8 cellular contexts compared by ENCODE assay signal in genomic region chr17:39754161-39754957, GRCh38. TPM values are rescaled to one million over a fixed set of nuclear protein-coding genes. Genes with fewer than 3 reads are reported as not detected.
DNase-seq lines count a peak whose midpoint lies in the region; ATAC-seq and TF ChIP-seq lines count a peak whose summit lies in the region.

No MANE protein-coding gene starts in this region.

- H3K27me3 ChIP-seq in parathyroid adenoma (ENCODE audit: control insufficient read depth, insufficient read depth, low read length) (no peaks in the 10 kb centered on the region), tibial artery (peaks cover 0 to 15% of the 10 kb centered on the region in 2 donors)

- 0 out of 2 replicates have a peak, but pooled peaks cover 5% of the 10 kb centered on the region for H3K4me1 Mint-ChIP-seq in HFFc6 (ENCODE audit: low read depth)
- peaks cover 53% of the 10 kb centered on the region for H3K4me1 Mint-ChIP-seq in activated naive CD8-positive, alpha-beta T cell (ENCODE audit: low read depth)

- peak overlapping the region; percentile 58 for H3K9ac ChIP-seq in parathyroid adenoma

- peak; percentile 48 for TF ChIP-seq POLR2A in GM10847 (IDR thresholded peaks at IDR 0.05; ENCODE audit: extremely low read depth, insufficient read length)

- no peaks in the 10 kb centered on the region for H3K36me3 ChIP-seq in parathyroid adenoma (ENCODE audit: control insufficient read depth, insufficient read depth, low read length)
- no peaks in the 10 kb centered on the region for H3K36me3 ChIP-seq in tibial artery

- no peaks in the 10 kb centered on the region for H3K9me3 Mint-ChIP-seq in HFFc6
- no peaks in the 10 kb centered on the region for H3K9me3 Mint-ChIP-seq in activated naive CD8-positive, alpha-beta T cell (ENCODE audit: low read depth)

- H3K27me3 Mint-ChIP-seq in HFFc6 (ENCODE audit: insufficient read depth) = peaks cover 32% of the 10 kb centered on the region
- H3K27me3 Mint-ChIP-seq in activated naive CD8-positive, alpha-beta T cell = no peaks in the 10 kb centered on the region

- H3K4me3 ChIP-seq in parathyroid adenoma (ENCODE audit: low read depth, low read length) = peak overlapping the region; percentile 88
- peak overlapping the region; percentile 72 to 78 for H3K4me3 ChIP-seq in tibial artery

- H3K36me3 Mint-ChIP-seq in HFFc6 (ENCODE audit: low read depth) = no peaks in the 10 kb centered on the region
- H3K36me3 Mint-ChIP-seq in activated naive CD8-positive, alpha-beta T cell = peaks cover 2% of the 10 kb centered on the region

- H3K9me3 ChIP-seq in parathyroid adenoma (ENCODE audit: control insufficient read depth, low read length) (no peaks in the 10 kb centered on the region), tibial artery (no peaks in the 10 kb centered on the region)

- peaks cover 10% of the 10 kb centered on the region for H3K4me1 ChIP-seq in parathyroid adenoma
- H3K4me1 ChIP-seq in tibial artery = peaks cover 0 to 22% (median 13%) of the 10 kb centered on the region in 4 donors

- DNase-seq in HFFc6 (peak; percentile 86), MV-4-11 (lab: John Stamatoyannopoulos, UW) (peak; percentile 94), Right ventricle myocardium inferior (ENCODE audit: missing footprints) (peak; percentile 97), tibial artery (peak; percentile 88 to 94)

- no peak overlapping the region for H3K27ac Mint-ChIP-seq in HFFc6
- H3K27ac Mint-ChIP-seq in activated naive CD8-positive, alpha-beta T cell = peak overlapping the region; percentile 97

- H3K79me2 ChIP-seq in parathyroid adenoma = no peaks in the 10 kb centered on the region

- intact Hi-C loops in Right ventricle myocardium inferior (cut with DNase I) = loop anchor here (1.0 to 10.0 kb wide), 6 partner anchors 92 to 207 kb away; partner anchors contain the start of genes IKZF3, STARD3 and ZPBP2
- intact Hi-C loops in tibial artery (cut with DNase I; ENCODE audit: low total_unique reads) = loop anchor here (1.0 to 10.0 kb wide), 2 partner anchors 132 to 220 kb away; no protein-coding TSS in a partner anchor

- ATAC-seq in SK-N-SH treated with all-trans-retinoic acid at 6 μM for 48 hours (peak; percentile 94), Right ventricle myocardium inferior (peak; percentile 94)

- H3K4me3 Mint-ChIP-seq in HFFc6 = peak overlapping the region; percentile 53
- H3K4me3 Mint-ChIP-seq in activated naive CD8-positive, alpha-beta T cell = peak overlapping the region; percentile 35

- peak; percentile 99 for TF ChIP-seq CTCF in HFFc6 (IDR thresholded peaks at IDR 0.05)
- TF ChIP-seq CTCF in parathyroid adenoma (IDR thresholded peaks at IDR 0.05) = peak; percentile 97
- peak; percentile 98 to 99 for TF ChIP-seq CTCF in tibial artery (IDR thresholded peaks at IDR 0.05)

- H3K27ac ChIP-seq in parathyroid adenoma (peak overlapping the region; percentile 79), tibial artery (peak overlapping the region; percentile 76 to 90)

- peak overlapping the region; percentile 98 for H3K4me2 ChIP-seq in parathyroid adenoma (ENCODE audit: low read length)

- peak overlapping the region; percentile 98 for H2AFZ ChIP-seq in parathyroid adenoma

TF ChIP-seq in SK-N-SH treated with all-trans-retinoic acid at 6 μM for 48 hours, 23 proteins besides CTCF, POLR2A, EP300 and RAD21:
- 0 out of 2 replicates have a peak, but pooled peaks have one; percentile 11 for TF ChIP-seq CSDC2 (CRISPR knock-in tag; IDR thresholded peaks at IDR 0.05)
- TF ChIP-seq BACH2 (CRISPR knock-in tag; IDR thresholded peaks at IDR 0.05; ENCODE audit: borderline replicate concordance) = no peak

RNA-seq across cellular contexts. Expression of gene GRB7, which starts 16.6 kb away (rescaled TPM):
- not detected for total RNA-seq in HFFc6 (2021; fragmentation: NEBNext Ultra II Directional; extraction: Animal tissue kit (Norgen Biotek cat#: 25700))
- 2.4 TPM for total RNA-seq in Right ventricle myocardium inferior

RNA-seq across cellular contexts. Expression of gene MIEN1, which starts 24.0 kb away (rescaled TPM):
- total RNA-seq in HFFc6 (2021; fragmentation: NEBNext Ultra II Directional; extraction: Animal tissue kit (Norgen Biotek cat#: 25700)) = 10 to 100 TPM; 56.9 to 70.3 (median 66.0) TPM
- total RNA-seq in Right ventricle myocardium inferior = 49.4 TPM

RNA-seq across cellular contexts. Expression of gene ERBB2, which starts 54.5 kb away (rescaled TPM):
- 10 to 100 TPM; 51.9 to 67.2 (median 61.0) TPM for total RNA-seq in HFFc6 (2021; fragmentation: NEBNext Ultra II Directional; extraction: Animal tissue kit (Norgen Biotek cat#: 25700))
- 68.7 TPM for total RNA-seq in Right ventricle myocardium inferior

Comparison
In these comparisons a context has a peak if more than half of its experiments do, and no peak if none do; other contexts are left out.
1. Peak in every context shown above with its lines: DNase-seq, ATAC-seq, H3K4me3 ChIP-seq and H3K27ac ChIP-seq.